ENCODE assay signal across 2 cellular contexts in the genomic region with DNA sequence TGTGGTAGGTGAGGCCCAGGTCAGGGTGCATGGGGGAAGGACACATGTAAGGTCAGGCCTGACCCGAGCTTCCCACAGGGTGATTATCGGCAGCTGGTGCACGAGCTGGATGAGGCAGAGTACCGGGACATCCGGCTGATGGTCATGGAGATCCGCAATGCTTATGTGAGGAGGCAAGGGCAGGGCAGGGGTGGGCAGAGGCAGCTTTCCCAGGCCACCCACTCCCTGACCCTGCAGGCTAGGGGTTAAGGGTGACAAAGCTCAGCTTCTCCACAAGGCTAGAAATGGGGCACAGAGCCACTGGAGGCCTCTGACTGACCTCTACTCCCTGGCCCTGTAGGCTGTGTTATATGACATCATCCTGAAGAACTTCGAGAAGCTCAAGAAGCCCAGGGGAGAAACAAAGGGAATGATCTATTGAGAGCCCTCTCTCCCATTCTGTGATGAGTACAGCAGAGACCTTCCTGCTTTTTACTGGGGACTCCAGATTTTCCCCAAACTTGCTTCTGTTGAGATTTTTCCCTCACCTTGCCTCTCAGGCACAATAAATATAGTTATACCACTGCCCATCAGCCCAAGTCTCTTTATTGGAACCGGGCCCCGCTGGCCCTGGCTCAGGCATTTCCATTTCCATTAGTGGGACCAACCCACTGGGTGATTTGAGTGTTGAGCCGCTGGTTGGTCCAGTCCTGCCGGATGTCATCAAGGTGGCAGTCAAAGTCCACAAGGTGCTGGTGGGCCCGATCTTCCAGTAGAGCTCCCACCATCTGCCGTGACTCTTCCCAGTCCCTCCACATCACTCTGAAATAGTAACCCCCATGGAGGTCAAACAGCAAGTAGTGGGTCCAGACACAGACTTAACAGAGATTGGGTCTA.
TF ChIP-seq lines count a peak whose summit lies in the region.

No MANE protein-coding gene starts in this region.

TF ChIP-seq in GM23338, 12 proteins besides CTCF, POLR2A, EP300 and RAD21 (continued from another document):
- no peak for TF ChIP-seq CREB1 (CRISPR knock-in tag; IDR thresholded peaks at IDR 0.05; ENCODE audit: low read depth)
- no peak for TF ChIP-seq EZH2 (IDR thresholded peaks at IDR 0.05; ENCODE audit: low read depth, unreplicated experiment)
- TF ChIP-seq, protein P1, sequence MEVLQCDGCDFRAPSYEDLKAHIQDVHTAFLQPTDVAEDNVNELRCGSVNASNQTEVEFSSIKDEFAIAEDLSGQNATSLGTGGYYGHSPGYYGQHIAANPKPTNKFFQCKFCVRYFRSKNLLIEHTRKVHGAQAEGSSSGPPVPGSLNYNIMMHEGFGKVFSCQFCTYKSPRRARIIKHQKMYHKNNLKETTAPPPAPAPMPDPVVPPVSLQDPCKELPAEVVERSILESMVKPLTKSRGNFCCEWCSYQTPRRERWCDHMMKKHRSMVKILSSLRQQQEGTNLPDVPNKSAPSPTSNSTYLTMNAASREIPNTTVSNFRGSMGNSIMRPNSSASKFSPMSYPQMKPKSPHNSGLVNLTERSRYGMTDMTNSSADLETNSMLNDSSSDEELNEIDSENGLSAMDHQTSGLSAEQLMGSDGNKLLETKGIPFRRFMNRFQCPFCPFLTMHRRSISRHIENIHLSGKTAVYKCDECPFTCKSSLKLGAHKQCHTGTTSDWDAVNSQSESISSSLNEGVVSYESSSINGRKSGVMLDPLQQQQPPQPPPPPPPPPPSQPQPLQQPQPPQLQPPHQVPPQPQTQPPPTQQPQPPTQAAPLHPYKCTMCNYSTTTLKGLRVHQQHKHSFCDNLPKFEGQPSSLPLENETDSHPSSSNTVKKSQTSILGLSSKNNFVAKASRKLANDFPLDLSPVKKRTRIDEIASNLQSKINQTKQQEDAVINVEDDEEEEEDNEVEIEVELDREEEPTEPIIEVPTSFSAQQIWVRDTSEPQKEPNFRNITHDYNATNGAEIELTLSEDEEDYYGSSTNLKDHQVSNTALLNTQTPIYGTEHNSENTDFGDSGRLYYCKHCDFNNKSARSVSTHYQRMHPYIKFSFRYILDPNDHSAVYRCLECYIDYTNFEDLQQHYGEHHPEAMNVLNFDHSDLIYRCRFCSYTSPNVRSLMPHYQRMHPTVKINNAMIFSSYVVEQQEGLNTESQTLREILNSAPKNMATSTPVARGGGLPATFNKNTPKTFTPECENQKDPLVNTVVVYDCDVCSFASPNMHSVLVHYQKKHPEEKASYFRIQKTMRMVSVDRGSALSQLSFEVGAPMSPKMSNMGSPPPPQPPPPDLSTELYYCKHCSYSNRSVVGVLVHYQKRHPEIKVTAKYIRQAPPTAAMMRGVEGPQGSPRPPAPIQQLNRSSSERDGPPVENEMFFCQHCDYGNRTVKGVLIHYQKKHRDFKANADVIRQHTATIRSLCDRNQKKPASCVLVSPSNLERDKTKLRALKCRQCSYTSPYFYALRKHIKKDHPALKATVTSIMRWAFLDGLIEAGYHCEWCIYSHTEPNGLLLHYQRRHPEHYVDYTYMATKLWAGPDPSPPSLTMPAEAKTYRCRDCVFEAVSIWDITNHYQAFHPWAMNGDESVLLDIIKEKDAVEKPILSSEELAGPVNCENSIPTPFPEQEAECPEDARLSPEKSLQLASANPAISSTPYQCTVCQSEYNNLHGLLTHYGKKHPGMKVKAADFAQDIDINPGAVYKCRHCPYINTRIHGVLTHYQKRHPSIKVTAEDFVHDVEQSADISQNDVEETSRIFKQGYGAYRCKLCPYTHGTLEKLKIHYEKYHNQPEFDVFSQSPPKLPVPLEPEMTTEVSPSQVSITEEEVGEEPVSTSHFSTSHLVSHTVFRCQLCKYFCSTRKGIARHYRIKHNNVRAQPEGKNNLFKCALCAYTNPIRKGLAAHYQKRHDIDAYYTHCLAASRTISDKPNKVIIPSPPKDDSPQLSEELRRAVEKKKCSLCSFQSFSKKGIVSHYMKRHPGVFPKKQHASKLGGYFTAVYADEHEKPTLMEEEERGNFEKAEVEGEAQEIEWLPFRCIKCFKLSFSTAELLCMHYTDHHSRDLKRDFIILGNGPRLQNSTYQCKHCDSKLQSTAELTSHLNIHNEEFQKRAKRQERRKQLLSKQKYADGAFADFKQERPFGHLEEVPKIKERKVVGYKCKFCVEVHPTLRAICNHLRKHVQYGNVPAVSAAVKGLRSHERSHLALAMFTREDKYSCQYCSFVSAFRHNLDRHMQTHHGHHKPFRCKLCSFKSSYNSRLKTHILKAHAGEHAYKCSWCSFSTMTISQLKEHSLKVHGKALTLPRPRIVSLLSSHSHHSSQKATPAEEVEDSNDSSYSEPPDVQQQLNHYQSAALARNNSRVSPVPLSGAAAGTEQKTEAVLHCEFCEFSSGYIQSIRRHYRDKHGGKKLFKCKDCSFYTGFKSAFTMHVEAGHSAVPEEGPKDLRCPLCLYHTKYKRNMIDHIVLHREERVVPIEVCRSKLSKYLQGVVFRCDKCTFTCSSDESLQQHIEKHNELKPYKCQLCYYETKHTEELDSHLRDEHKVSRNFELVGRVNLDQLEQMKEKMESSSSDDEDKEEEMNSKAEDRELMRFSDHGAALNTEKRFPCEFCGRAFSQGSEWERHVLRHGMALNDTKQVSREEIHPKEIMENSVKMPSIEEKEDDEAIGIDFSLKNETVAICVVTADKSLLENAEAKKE (CRISPR knock-in tag; IDR thresholded peaks at IDR 0.05) = no peak
- no peak for TF ChIP-seq ETS1 (IDR thresholded peaks at IDR 0.05)
- TF ChIP-seq STAT1 (IDR thresholded peaks at IDR 0.05; ENCODE audit: unreplicated experiment) = no peak
- no peak for TF ChIP-seq JUNB (IDR thresholded peaks at IDR 0.05; ENCODE audit: unreplicated experiment)
- no peak for TF ChIP-seq REST (IDR thresholded peaks at IDR 0.05; ENCODE audit: unreplicated experiment)

TF ChIP-seq in neural cell, 6 proteins besides CTCF, POLR2A, EP300 and RAD21 (continued from another document):
- TF ChIP-seq REST (IDR thresholded peaks at IDR 0.05; ENCODE audit: borderline replicate concordance) = no peak
- no peak for TF ChIP-seq SMC3 (conservative IDR thresholded peaks at IDR 0.05; ENCODE audit: poor library complexity)
- no peak for TF ChIP-seq POLR2AphosphoS5 (IDR thresholded peaks at IDR 0.05)
- TF ChIP-seq MXI1 (conservative IDR thresholded peaks at IDR 0.05; ENCODE audit: poor library complexity, severe bottlenecking) = no peak
- TF ChIP-seq TAF1 (IDR thresholded peaks at IDR 0.05; ENCODE audit: low read depth) = no peak
